Comparison of ENCODE assay signal across 8 cellular contexts in genomic region chr22:46070722-46071450, GRCh38.
A peak's percentile ranks its signal among the peaks of the same experiment; 100 is the strongest.
DNase-seq lines count a peak whose midpoint lies in the region; ATAC-seq and TF ChIP-seq lines count a peak whose summit lies in the region.

No MANE protein-coding gene starts in this region.

- peak overlapping the region; percentile 67 for H3K9ac ChIP-seq in NT2/D1 (ENCODE audit: insufficient read length, low read depth)

- intact Hi-C loops in activated naive CD4-positive, alpha-beta T cell treated with anti-CD3 and anti-CD28 coated beads for 36 hours (cut with micrococcal nuclease): loop anchor here (1.0 to 2.0 kb wide), 2 partner anchors 58 to 226 kb away; partner anchors contain the start of gene GTSE1
- intact Hi-C loops in cardiac septum (cut with DNase I): loop anchor here (2.0 to 5.0 kb wide), 4 partner anchors 16 to 59 kb away; no protein-coding TSS in a partner anchor
- intact Hi-C loops in ovary (cut with DNase I): loop anchor here in 3 of 4 donors (2.0 to 10.0 kb wide), 3 partner anchors 56 to 59 kb away; no protein-coding TSS in a partner anchor

- DNase-seq in BE2C: peak; percentile 80
- DNase-seq in GM20000 (ENCODE audit: low spot score): peak; percentile 67
- no peak for DNase-seq in NT2/D1 (ENCODE audit: low read depth, low spot score)
- peak; percentile 51 for DNase-seq in activated naive CD4-positive, alpha-beta T cell treated with anti-CD3 and anti-CD28 coated beads for 36 hours
- peak; percentile 80 for DNase-seq in cardiac septum (ENCODE audit: low spot score)
- peak in 3 of 5 donors; percentile 79 to 88 (median 84) for DNase-seq in ovary
- no peak for DNase-seq in cerebellar cortex (ENCODE audit: low spot score)

- H3K27me3 Mint-ChIP-seq in activated naive CD4-positive, alpha-beta T cell treated with anti-CD3 and anti-CD28 coated beads for 36 hours (ENCODE audit: low read depth): no peaks in the 10 kb centered on the region

- peak overlapping the region; percentile 95 for H3K27ac Mint-ChIP-seq in activated naive CD4-positive, alpha-beta T cell treated with anti-CD3 and anti-CD28 coated beads for 36 hours

- H3K4me1 Mint-ChIP-seq in activated naive CD4-positive, alpha-beta T cell treated with anti-CD3 and anti-CD28 coated beads for 36 hours (ENCODE audit: low read depth): peaks cover 50% of the 10 kb centered on the region

- no peak for TF ChIP-seq POLR2A in ovary (IDR thresholded peaks at IDR 0.05)

- TF ChIP-seq EP300 in ovary (IDR thresholded peaks at IDR 0.05): no peak

- H3K9me3 ChIP-seq in BE2C (no peaks in the 10 kb centered on the region), NT2/D1 (ENCODE audit: insufficient read depth, low read length) (no peaks in the 10 kb centered on the region), ovary (no peaks in the 10 kb centered on the region)

- CTCF ChIA-PET in activated naive CD4-positive, alpha-beta T cell treated with anti-CD3 and anti-CD28 coated beads for 36 hours (lab: Charles Lee): interaction anchor here (1.4 to 2.1 kb wide), 3 partner anchors 12 to 58 kb away, joined by 3 to 10 read pairs (median 3); no protein-coding TSS in a partner anchor

- H3K4me1 ChIP-seq in BE2C (no peaks in the 10 kb centered on the region), NT2/D1 (ENCODE audit: insufficient read depth, insufficient read length) (peaks cover 2% of the 10 kb centered on the region), ovary (ENCODE audit: insufficient read depth) (peaks cover 3% of the 10 kb centered on the region)

- TF ChIP-seq CTCF in BE2C (IDR thresholded peaks at IDR 0.05; ENCODE audit: low read depth, low read length) (no peak), GM20000 (IDR thresholded peaks at IDR 0.05; ENCODE audit: extremely low read depth, missing control alignments) (no peak), ovary (IDR thresholded peaks at IDR 0.05) (no peak)

- H3K36me3 ChIP-seq in BE2C (peaks cover 47% of the 10 kb centered on the region), NT2/D1 (ENCODE audit: insufficient read depth, insufficient read length, low read length) (no peaks in the 10 kb centered on the region), ovary (no peaks in the 10 kb centered on the region)

- peak overlapping the region; percentile 99 to 100 for H3K27ac ChIP-seq in ovary

- WGBS in ovary, 3 donors: 0 to 1% (median 1%) methylated on average over 14 to 113 of the region's 125 CpGs

- H3K27me3 ChIP-seq in BE2C (no peaks in the 10 kb centered on the region), NT2/D1 (ENCODE audit: insufficient read depth, insufficient read length) (peaks cover 74% of the 10 kb centered on the region), ovary (no peaks in the 10 kb centered on the region)

- ATAC-seq in HG02840 (IDR thresholded peaks at IDR 0.05; ENCODE audit: low FRiP score, unreplicated experiment): no peak

- no peaks in the 10 kb centered on the region for H3K9me3 Mint-ChIP-seq in activated naive CD4-positive, alpha-beta T cell treated with anti-CD3 and anti-CD28 coated beads for 36 hours

- no peaks in the 10 kb centered on the region for H3K36me3 Mint-ChIP-seq in activated naive CD4-positive, alpha-beta T cell treated with anti-CD3 and anti-CD28 coated beads for 36 hours (ENCODE audit: low read depth)

- H3K4me3 ChIP-seq in BE2C (ENCODE audit: low read depth, low read length) (peak overlapping the region; percentile 84), NT2/D1 (ENCODE audit: insufficient read length, low read depth) (peak overlapping the region; percentile 51), ovary (peak overlapping the region; percentile 85)

- peak overlapping the region; percentile 85 for H3K4me3 Mint-ChIP-seq in activated naive CD4-positive, alpha-beta T cell treated with anti-CD3 and anti-CD28 coated beads for 36 hours

Comparison
In these comparisons a context has a peak if more than half of its experiments do, and no peak if none do; other contexts are left out.
1. DNase-seq: peak in BE2C (single experiment), GM20000 (single experiment), activated naive CD4-positive, alpha-beta T cell treated with anti-CD3 and anti-CD28 coated beads for 36 hours (single experiment), cardiac septum (single experiment) and ovary (3 of 5); none in NT2/D1 (single experiment) and cerebellar cortex (single experiment).
2. Peak in every context shown above with its lines, with median percentiles within 50 percentile points of each other: H3K4me3 ChIP-seq.